ENCODE assay signal across 18 cellular contexts in genomic region chrX:78958419-78959116, GRCh38.
DNase-seq lines count a peak whose midpoint lies in the region; ATAC-seq and TF ChIP-seq lines count a peak whose summit lies in the region.
"Had no signal": no experiment of that assay in that cellular context is flagged by ENCODE, and none has a peak within 500 bp of the region (broad histone marks: within the 10 kb centered on the region; RNA-seq: fewer than 3 reads in every experiment).

No MANE protein-coding gene starts in this region.

- no peak for TF ChIP-seq CTCF in OCI-LY3 (IDR thresholded peaks at IDR 0.05; ENCODE audit: low read depth, low read length)

- H3K27me3 ChIP-seq in OCI-LY3 (ENCODE audit: low read depth, low read length) = no peaks in the 10 kb centered on the region
- H3K27me3 ChIP-seq: heart right ventricle, left lung, neural progenitor cell, transverse colon had no signal

- H3K4me3 ChIP-seq in OCI-LY3 (ENCODE audit: low read length) = no peak overlapping the region
- H3K4me3 ChIP-seq: adrenal gland, heart right ventricle, left lung, neural progenitor cell, transverse colon had no signal

- H3K27ac ChIP-seq in OCI-LY3 (ENCODE audit: low read length) = peak overlapping the region; percentile 83; the same call in 1 of the 2 replicates
- H3K27ac ChIP-seq: adrenal gland, heart right ventricle, left lung, neural progenitor cell, transverse colon had no signal

- no peak for DNase-seq in activated naive CD4-positive, alpha-beta T cell treated with Interleukin-2 at 50 U/mL for 16 hours
- no peak for DNase-seq in activated naive CD8-positive, alpha-beta T cell treated with anti-CD3 and anti-CD28 coated beads, Interleukin-2, amount 50 U/mL, for 24 hours
- DNase-seq in stimulated activated effector memory CD8-positive, alpha-beta T cell treated with anti-CD3 and anti-CD28 coated beads, Interleukin-12 subunit alpha, Interleukin-12 subunit beta, amount 100 ng/mL, for 72 hours (ENCODE audit: low spot score in 2 of 2) = no peak
- DNase-seq in medulla oblongata (ENCODE audit: extremely low spot score) = no peak
- DNase-seq in NCI-H526 (lab: John Stamatoyannopoulos, UW) = no peak
- DNase-seq: adrenal gland; heart right ventricle; left lung; midbrain; NCI-H1436 treated with DMSO at 0.1 percent for 48 hours; NCI-H524; stimulated activated CD4-positive, alpha-beta T cell treated with anti-CD3 and anti-CD28 coated beads, Interleukin-2, amount 100 ng/mL, for 24 hours; stimulated activated naive CD8-positive, alpha-beta T cell treated with anti-CD3 and anti-CD28 coated beads, Interleukin-15, Interleukin-2, amounts not matched to agents 100 U/mL and 50 U/mL, for 24 hours; transverse colon had no signal

- H3K27me3 Mint-ChIP-seq in activated naive CD4-positive, alpha-beta T cell treated with anti-CD3 and anti-CD28 coated beads, Interleukin-2, amount 50 U/mL, for 24 hours = no peaks in the 10 kb centered on the region
- no peaks in the 10 kb centered on the region for H3K27me3 Mint-ChIP-seq in activated naive CD8-positive, alpha-beta T cell treated with anti-CD3 and anti-CD28 coated beads, Interleukin-2, amount 50 U/mL, for 24 hours

- ATAC-seq in activated naive CD8-positive, alpha-beta T cell treated with anti-CD3 and anti-CD28 coated beads, Interleukin-2, amount 50 U/mL, for 24 hours = no peak
- ATAC-seq in stimulated activated effector memory CD8-positive, alpha-beta T cell treated with anti-CD3 and anti-CD28 coated beads, Interleukin-12 subunit alpha, Interleukin-12 subunit beta, amount 100 ng/mL, for 72 hours = no peak
- no peak for ATAC-seq in GM21381 (IDR thresholded peaks at IDR 0.05; ENCODE audit: unreplicated experiment)
- ATAC-seq: heart right ventricle; left lung; stimulated activated naive CD8-positive, alpha-beta T cell treated with anti-CD3 and anti-CD28 coated beads, Interleukin-15, Interleukin-2, amounts not matched to agents 100 U/mL and 50 U/mL, for 24 hours had no signal

- no peak overlapping the region for H2AFZ ChIP-seq in OCI-LY3 (ENCODE audit: low read depth, low read length)
- H2AFZ ChIP-seq: neural progenitor cell had no signal

- H3K27ac Mint-ChIP-seq in activated naive CD4-positive, alpha-beta T cell treated with anti-CD3 and anti-CD28 coated beads, Interleukin-2, amount 50 U/mL, for 24 hours = peak overlapping the region; percentile 66
- peak overlapping the region; percentile 79 for H3K27ac Mint-ChIP-seq in activated naive CD8-positive, alpha-beta T cell treated with anti-CD3 and anti-CD28 coated beads, Interleukin-2, amount 50 U/mL, for 24 hours
- peak overlapping the region; percentile 85 for H3K27ac Mint-ChIP-seq in stimulated activated effector memory CD8-positive, alpha-beta T cell treated with anti-CD3 and anti-CD28 coated beads, Interleukin-12 subunit alpha, Interleukin-12 subunit beta, amount 100 ng/mL, for 72 hours
- H3K27ac Mint-ChIP-seq: neural progenitor cell had no signal

- H3K9ac ChIP-seq in OCI-LY3 (ENCODE audit: low read length) = no peak overlapping the region
- H3K9ac ChIP-seq: neural progenitor cell had no signal

- H3K79me2 ChIP-seq in OCI-LY3 (ENCODE audit: low read length) = peaks cover 62% of the 10 kb centered on the region

- peaks cover 68% of the 10 kb centered on the region for H3K4me1 Mint-ChIP-seq in activated naive CD4-positive, alpha-beta T cell treated with anti-CD3 and anti-CD28 coated beads, Interleukin-2, amount 50 U/mL, for 24 hours
- H3K4me1 Mint-ChIP-seq in activated naive CD8-positive, alpha-beta T cell treated with anti-CD3 and anti-CD28 coated beads, Interleukin-2, amount 50 U/mL, for 24 hours = peaks cover 70% of the 10 kb centered on the region
- H3K4me1 Mint-ChIP-seq in stimulated activated effector memory CD8-positive, alpha-beta T cell treated with anti-CD3 and anti-CD28 coated beads, Interleukin-12 subunit alpha, Interleukin-12 subunit beta, amount 100 ng/mL, for 72 hours = peaks cover 26% of the 10 kb centered on the region
- H3K4me1 Mint-ChIP-seq: neural progenitor cell had no signal

- no peaks in the 10 kb centered on the region for H3K9me3 Mint-ChIP-seq in activated naive CD4-positive, alpha-beta T cell treated with anti-CD3 and anti-CD28 coated beads, Interleukin-2, amount 50 U/mL, for 24 hours
- H3K9me3 Mint-ChIP-seq in activated naive CD8-positive, alpha-beta T cell treated with anti-CD3 and anti-CD28 coated beads, Interleukin-2, amount 50 U/mL, for 24 hours = peaks cover 12% of the 10 kb centered on the region
- no peaks in the 10 kb centered on the region for H3K9me3 Mint-ChIP-seq in stimulated activated effector memory CD8-positive, alpha-beta T cell treated with anti-CD3 and anti-CD28 coated beads, Interleukin-12 subunit alpha, Interleukin-12 subunit beta, amount 100 ng/mL, for 72 hours

- H3K4me1 ChIP-seq in OCI-LY3 (ENCODE audit: low read length) = peaks cover 38% of the 10 kb centered on the region
- H3K4me1 ChIP-seq: adrenal gland, left lung, neural progenitor cell, transverse colon had no signal

- H3K9me3 ChIP-seq in OCI-LY3 (ENCODE audit: insufficient read depth, low read length) = no peaks in the 10 kb centered on the region; the same call in 1 of the 2 replicates
- H3K9me3 ChIP-seq: adrenal gland, heart right ventricle, left lung, transverse colon had no signal

- H3K36me3 Mint-ChIP-seq in activated naive CD4-positive, alpha-beta T cell treated with anti-CD3 and anti-CD28 coated beads, Interleukin-2, amount 50 U/mL, for 24 hours = peaks cover 45% of the 10 kb centered on the region
- peaks cover 79% of the 10 kb centered on the region for H3K36me3 Mint-ChIP-seq in activated naive CD8-positive, alpha-beta T cell treated with anti-CD3 and anti-CD28 coated beads, Interleukin-2, amount 50 U/mL, for 24 hours (ENCODE audit: low read depth)
- peaks cover 39% of the 10 kb centered on the region for H3K36me3 Mint-ChIP-seq in stimulated activated effector memory CD8-positive, alpha-beta T cell treated with anti-CD3 and anti-CD28 coated beads, Interleukin-12 subunit alpha, Interleukin-12 subunit beta, amount 100 ng/mL, for 72 hours
- H3K36me3 Mint-ChIP-seq: neural progenitor cell had no signal

- peak overlapping the region; percentile 70 for H3K4me2 ChIP-seq in OCI-LY3 (ENCODE audit: low read length)
- H3K4me2 ChIP-seq: neural progenitor cell had no signal

- H4K20me1 ChIP-seq in OCI-LY3 (ENCODE audit: insufficient read depth, low read length) = peaks cover 15% of the 10 kb centered on the region; the same call in 1 of the 2 replicates

- peak overlapping the region; percentile 42 for H3K4me3 Mint-ChIP-seq in activated naive CD4-positive, alpha-beta T cell treated with anti-CD3 and anti-CD28 coated beads, Interleukin-2, amount 50 U/mL, for 24 hours
- H3K4me3 Mint-ChIP-seq in activated naive CD8-positive, alpha-beta T cell treated with anti-CD3 and anti-CD28 coated beads, Interleukin-2, amount 50 U/mL, for 24 hours = no peak overlapping the region
- H3K4me3 Mint-ChIP-seq in stimulated activated effector memory CD8-positive, alpha-beta T cell treated with anti-CD3 and anti-CD28 coated beads, Interleukin-12 subunit alpha, Interleukin-12 subunit beta, amount 100 ng/mL, for 72 hours = peak overlapping the region; percentile 32
- H3K4me3 Mint-ChIP-seq: neural progenitor cell had no signal

- peaks cover 73% of the 10 kb centered on the region for H3K36me3 ChIP-seq in OCI-LY3 (replicated peaks; ENCODE audit: low read depth, low read length)
- H3K36me3 ChIP-seq: adrenal gland, heart right ventricle, left lung, neural progenitor cell, transverse colon had no signal
